ENCODE assay signal across 7 cellular contexts in the genomic region with DNA sequence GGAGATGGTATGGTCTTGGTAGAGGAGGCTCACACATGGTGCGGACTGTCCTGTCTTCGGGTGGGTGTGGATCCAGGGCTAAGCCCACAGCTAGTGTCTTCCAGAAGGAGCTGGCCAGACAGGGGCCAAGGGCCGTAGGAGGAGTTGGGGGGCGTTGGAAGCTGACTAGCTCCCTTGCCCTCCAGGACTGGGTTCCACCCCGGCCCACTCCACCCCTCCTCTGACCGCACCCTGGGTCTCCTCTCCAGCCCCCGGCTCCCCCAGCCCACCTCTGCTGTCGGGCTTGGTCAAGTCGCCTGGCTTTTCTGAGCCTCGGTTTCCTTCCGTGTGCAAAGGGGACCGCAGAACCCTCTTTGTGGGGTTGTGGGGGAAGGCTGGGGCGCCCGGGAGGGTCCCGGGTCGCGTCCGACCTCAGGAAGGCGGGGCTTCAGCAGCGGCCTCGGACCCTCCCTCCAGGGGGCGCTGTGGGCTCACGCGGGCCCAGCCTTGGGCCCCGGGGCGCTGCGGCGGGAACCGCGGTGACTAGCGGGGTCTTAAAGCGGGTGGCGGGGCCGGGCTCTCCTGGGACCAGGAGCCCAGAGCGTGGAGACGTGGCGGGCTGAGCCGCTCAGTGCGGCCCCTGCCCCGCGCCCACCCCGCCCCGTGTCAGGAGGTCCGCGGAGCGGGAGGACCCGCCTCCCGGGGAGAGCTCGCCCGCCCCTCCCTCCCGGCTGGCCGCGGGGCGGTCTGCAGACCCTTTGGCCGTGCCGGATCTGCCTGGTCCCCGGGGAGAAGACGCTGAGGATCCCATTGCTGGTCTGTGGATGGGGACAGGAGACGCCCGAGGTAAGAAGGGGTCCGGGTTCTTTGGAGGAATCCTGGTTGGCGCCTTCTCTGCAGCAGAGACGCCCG. TPM values are rescaled to one million over a fixed set of nuclear protein-coding genes. Genes with fewer than 3 reads are reported as not detected.
DNase-seq lines count a peak whose midpoint lies in the region; ATAC-seq, FAIRE-seq and TF ChIP-seq lines count a peak whose summit lies in the region.

No MANE protein-coding gene starts in this region.

- H3K27me3 ChIP-seq in fibroblast of lung (ENCODE audit: control insufficient read depth, insufficient read depth, low read length): peaks cover 29% of the 10 kb centered on the region

- no peaks in the 10 kb centered on the region for H3K79me2 ChIP-seq in fibroblast of lung (ENCODE audit: control insufficient read depth, insufficient read depth, low read length)

- ATAC-seq in GM19455 (IDR thresholded peaks at IDR 0.05; ENCODE audit: unreplicated experiment): no peak
- ATAC-seq in GM21529 (IDR thresholded peaks at IDR 0.05; ENCODE audit: unreplicated experiment): no peak

- no peaks in the 10 kb centered on the region for H3K4me1 ChIP-seq in fibroblast of lung (ENCODE audit: control insufficient read depth, extremely low read depth, insufficient read depth, low read length)

- intact Hi-C loops in posterior cingulate gyrus (cut with DNase I): no loop called here

- no peaks in the 10 kb centered on the region for H3K36me3 ChIP-seq in fibroblast of lung (ENCODE audit: control insufficient read depth, insufficient read depth, low read length)

- TF ChIP-seq POLR2A in GM12892 (IDR thresholded peaks at IDR 0.05; ENCODE audit: low read depth, low read length): no peak

- no peak overlapping the region for H3K4me2 ChIP-seq in fibroblast of lung (ENCODE audit: extremely low read depth, insufficient read depth, low read length)

- no peak overlapping the region for H3K9ac ChIP-seq in fibroblast of lung (ENCODE audit: insufficient read depth, low read length)

- no peak for FAIRE-seq in GM12892 (lab: Jason Lieb, UNC)

- TF ChIP-seq CTCF in fibroblast of lung (conservative IDR thresholded peaks at IDR 0.05 in 1 of 2, IDR thresholded peaks at IDR 0.05 in 1 of 2; ENCODE audit: low read depth in 1 of 2, low read length in 2 of 2): peak; percentile 41 to 44

- H3K4me3 ChIP-seq in fibroblast of lung (replicated peaks in 1 of 4; ENCODE audit: control extremely low read depth in 1 of 4, insufficient read depth in 1 of 4, low read depth in 3 of 4, low read length in 4 of 4): no peak overlapping the region

- DNase-seq in GM12892 (ENCODE audit: insufficient read length): peak; percentile 89
- peak; percentile 42 for DNase-seq in NCI-H345 treated with DMSO at 0.1 percent for 48 hours (lab: John Stamatoyannopoulos, UW; ENCODE audit: unreplicated experiment)
- DNase-seq in activated T-cell treated with anti-CD3 and anti-CD28 coated beads for 4 hours: peak; percentile 55
- DNase-seq in fibroblast of lung (ENCODE audit: low read depth in 2 of 2): no peak
- peak in 8 of 10 donors; percentile 14 to 90 (median 29) for DNase-seq in posterior cingulate gyrus

- no peaks in the 10 kb centered on the region for H3K9me3 ChIP-seq in fibroblast of lung (ENCODE audit: control insufficient read depth, insufficient read depth, low read depth, low read length)

- H4K20me1 ChIP-seq in fibroblast of lung (ENCODE audit: control insufficient read depth, extremely low read depth, insufficient read depth, low read length): no peaks in the 10 kb centered on the region

- no peak overlapping the region for H3K27ac ChIP-seq in fibroblast of lung (ENCODE audit: insufficient read depth, low read length)

- H2AFZ ChIP-seq in fibroblast of lung (ENCODE audit: low read length): no peak overlapping the region

RNA-seq across cellular contexts. Expression of a gene that starts 5.4 kb away (rescaled TPM):
- polyA plus RNA-seq in GM12892 (2012; ENCODE audit: missing spikeins): not detected
- not detected in 2 replicates for total RNA-seq in fibroblast of lung
- polyA plus RNA-seq in fibroblast of lung: not detected in 2 replicates
- not detected in 2 replicates for polyA plus RNA-seq in fibroblast of lung (2012)
- polyA minus RNA-seq in fibroblast of lung (ENCODE audit: low replicate concordance): not detected in 2 replicates

RNA-seq across cellular contexts. Expression of a gene that starts 17.8 kb away (rescaled TPM):
- polyA plus RNA-seq in GM12892 (2012; ENCODE audit: missing spikeins): not detected
- total RNA-seq in fibroblast of lung: not detected in 2 replicates
- not detected in 2 replicates for polyA plus RNA-seq in fibroblast of lung
- polyA plus RNA-seq in fibroblast of lung (2012): not detected in 2 replicates
- polyA minus RNA-seq in fibroblast of lung (ENCODE audit: low replicate concordance): not detected in 2 replicates

RNA-seq across cellular contexts. Expression of a gene that starts 22.1 kb away (rescaled TPM):
- 0.23 TPM for polyA plus RNA-seq in GM12892 (2012; ENCODE audit: missing spikeins)
- total RNA-seq in fibroblast of lung: 2.6 and 4.1 TPM in 2 replicates
- polyA plus RNA-seq in fibroblast of lung: 0.17 and 0.49 TPM in 2 replicates
- 0.47 and 0.96 TPM in 2 replicates for polyA plus RNA-seq in fibroblast of lung (2012)
- polyA minus RNA-seq in fibroblast of lung (ENCODE audit: low replicate concordance): 0.39 and 0.56 TPM in 2 replicates

RNA-seq across cellular contexts. Expression of a gene that starts 22.7 kb away (rescaled TPM):
- 14.0 TPM for polyA plus RNA-seq in GM12892 (2012; ENCODE audit: missing spikeins)
- 9.1 and 11.6 TPM in 2 replicates for total RNA-seq in fibroblast of lung
- polyA plus RNA-seq in fibroblast of lung: 5.5 and 5.8 TPM in 2 replicates
- 8.9 and 9.8 TPM in 2 replicates for polyA plus RNA-seq in fibroblast of lung (2012)
- 12.5 and 22.1 TPM in 2 replicates for polyA minus RNA-seq in fibroblast of lung (ENCODE audit: low replicate concordance)

RNA-seq across cellular contexts. Expression of a gene that starts 39.0 kb away (rescaled TPM):
- 10.4 TPM for polyA plus RNA-seq in GM12892 (2012; ENCODE audit: missing spikeins)
- 23.9 and 25.2 TPM in 2 replicates for total RNA-seq in fibroblast of lung
- 12.7 and 17.1 TPM in 2 replicates for polyA plus RNA-seq in fibroblast of lung
- polyA plus RNA-seq in fibroblast of lung (2012): 38.9 and 43.2 TPM in 2 replicates
- polyA minus RNA-seq in fibroblast of lung (ENCODE audit: low replicate concordance): 26.2 and 46.1 TPM in 2 replicates

Comparison
In these comparisons a context has a peak if more than half of its experiments do, and no peak if none do; other contexts are left out.
1. DNase-seq: peak in GM12892 (single experiment), NCI-H345 treated with DMSO at 0.1 percent for 48 hours (single experiment), activated T-cell treated with anti-CD3 and anti-CD28 coated beads for 4 hours (single experiment) and posterior cingulate gyrus (8 of 10); none in fibroblast of lung (0 of 2).